Comparison of ENCODE assay signal across 14 cellular contexts in the genomic region with DNA sequence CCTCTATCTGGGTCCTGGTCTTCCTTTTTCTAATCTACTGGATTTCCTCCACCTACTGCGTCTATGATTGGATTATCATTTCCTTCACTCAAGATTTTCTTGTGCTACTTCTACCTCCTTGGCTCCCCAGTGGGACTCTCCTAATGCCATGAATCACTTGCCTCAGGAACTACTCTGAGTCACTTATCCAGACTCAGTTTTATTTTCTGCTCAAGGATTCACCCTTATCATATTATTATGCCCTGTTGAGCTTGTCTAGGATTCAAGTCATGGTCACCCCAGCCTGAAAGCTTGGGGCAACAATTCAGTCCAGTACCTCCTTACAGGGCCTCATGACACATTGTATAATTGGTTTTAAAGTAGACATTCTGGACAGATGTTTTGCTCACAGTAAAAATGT.
DNase-seq lines count a peak whose midpoint lies in the region; ATAC-seq lines count a peak whose summit lies in the region.
"Had no signal": no experiment of that assay in that cellular context is flagged by ENCODE, and none has a peak within 500 bp of the region (broad histone marks: within the 10 kb centered on the region; RNA-seq: fewer than 3 reads in every experiment).

No MANE protein-coding gene starts in this region.

- DNase-seq in ELR (ENCODE audit: low read depth) (peak; percentile 27), NCI-H226 (peak; percentile 8), iris pigment epithelial cell (ENCODE audit: low read depth) (peak; percentile 29), AG20443 (ENCODE audit: low spot score) (no peak)
- DNase-seq: ACHN; CD8-positive, alpha-beta T cell; COR-L47; DMS 273 treated with DMSO at 0.1 percent for 48 hours; DMS53; DND-41; GDM1 had no signal

- peak; percentile 17 for ATAC-seq in esophagus mucosa
- ATAC-seq in GM19351 (IDR thresholded peaks at IDR 0.05; ENCODE audit: unreplicated experiment): no peak
- no peak for ATAC-seq in HG02571 (IDR thresholded peaks at IDR 0.05; ENCODE audit: unreplicated experiment)
- ATAC-seq: CD8-positive, alpha-beta T cell had no signal
